ENCODE assay signal across 1 cellular context in genomic region chr16:29644338-29644857, GRCh38.
TF ChIP-seq lines count a peak whose summit lies in the region.

No MANE protein-coding gene starts in this region.

TF ChIP-seq in GM12878, 131 proteins besides CTCF, POLR2A, EP300 and RAD21 (continued from another document and continues in another):
- TF ChIP-seq, protein P1, sequence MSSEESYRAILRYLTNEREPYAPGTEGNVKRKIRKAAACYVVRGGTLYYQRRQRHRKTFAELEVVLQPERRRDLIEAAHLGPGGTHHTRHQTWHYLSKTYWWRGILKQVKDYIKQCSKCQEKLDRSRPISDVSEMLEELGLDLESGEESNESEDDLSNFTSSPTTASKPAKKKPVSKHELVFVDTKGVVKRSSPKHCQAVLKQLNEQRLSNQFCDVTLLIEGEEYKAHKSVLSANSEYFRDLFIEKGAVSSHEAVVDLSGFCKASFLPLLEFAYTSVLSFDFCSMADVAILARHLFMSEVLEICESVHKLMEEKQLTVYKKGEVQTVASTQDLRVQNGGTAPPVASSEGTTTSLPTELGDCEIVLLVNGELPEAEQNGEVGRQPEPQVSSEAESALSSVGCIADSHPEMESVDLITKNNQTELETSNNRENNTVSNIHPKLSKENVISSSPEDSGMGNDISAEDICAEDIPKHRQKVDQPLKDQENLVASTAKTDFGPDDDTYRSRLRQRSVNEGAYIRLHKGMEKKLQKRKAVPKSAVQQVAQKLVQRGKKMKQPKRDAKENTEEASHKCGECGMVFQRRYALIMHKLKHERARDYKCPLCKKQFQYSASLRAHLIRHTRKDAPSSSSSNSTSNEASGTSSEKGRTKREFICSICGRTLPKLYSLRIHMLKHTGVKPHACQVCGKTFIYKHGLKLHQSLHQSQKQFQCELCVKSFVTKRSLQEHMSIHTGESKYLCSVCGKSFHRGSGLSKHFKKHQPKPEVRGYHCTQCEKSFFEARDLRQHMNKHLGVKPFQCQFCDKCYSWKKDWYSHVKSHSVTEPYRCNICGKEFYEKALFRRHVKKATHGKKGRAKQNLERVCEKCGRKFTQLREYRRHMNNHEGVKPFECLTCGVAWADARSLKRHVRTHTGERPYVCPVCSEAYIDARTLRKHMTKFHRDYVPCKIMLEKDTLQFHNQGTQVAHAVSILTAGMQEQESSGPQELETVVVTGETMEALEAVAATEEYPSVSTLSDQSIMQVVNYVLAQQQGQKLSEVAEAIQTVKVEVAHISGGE (CRISPR knock-in tag; IDR thresholded peaks at IDR 0.05) = no peak
- TF ChIP-seq SKIL (IDR thresholded peaks at IDR 0.05; ENCODE audit: low read depth, poor library complexity, severe bottlenecking) (peak; percentile 82), POLR2AphosphoS5 (IDR thresholded peaks at IDR 0.05; ENCODE audit: low read length) (no peak; the same call in 1 of the 2 replicates), BCL11A (IDR thresholded peaks at IDR 0.05; ENCODE audit: low read depth, low read length) (peak; percentile 92), HDAC2 (IDR thresholded peaks at IDR 0.05) (no peak), ESRRA (IDR thresholded peaks at IDR 0.05; ENCODE audit: low read length) (no peak), JUNB (IDR thresholded peaks at IDR 0.05) (peak; percentile 96), BMI1 (IDR thresholded peaks at IDR 0.05; ENCODE audit: borderline replicate concordance) (no peak), JUND (IDR thresholded peaks at IDR 0.05; ENCODE audit: low read depth, low read length) (peak; percentile 94), TBL1XR1 (IDR thresholded peaks at IDR 0.05; ENCODE audit: low read depth, low read length) (no peak), FOXM1 (IDR thresholded peaks at IDR 0.05; ENCODE audit: low read depth, low read length) (peak; percentile 65; the same call in 1 of the 2 replicates), SRF (IDR thresholded peaks at IDR 0.05; ENCODE audit: low read depth in 2 of 2, low read length in 2 of 2) (no peak), YY1 (IDR thresholded peaks at IDR 0.05; ENCODE audit: low read depth, low read length) (peak; percentile 76; the same call in 1 of the 2 replicates), NBN (IDR thresholded peaks at IDR 0.05) (peak; percentile 91), ZNF217 (IDR thresholded peaks at IDR 0.05) (no peak), RB1 (IDR thresholded peaks at IDR 0.05; ENCODE audit: borderline replicate concordance) (no peak), CBX3 (IDR thresholded peaks at IDR 0.05; ENCODE audit: borderline replicate concordance, low read depth) (no peak), KAT2A (conservative IDR thresholded peaks at IDR 0.05; ENCODE audit: control insufficient read depth, low read depth, low read length) (no peak), NR2F1 (conservative IDR thresholded peaks at IDR 0.05) (peak; percentile 100), USF1 (IDR thresholded peaks at IDR 0.05; ENCODE audit: borderline replicate concordance, extremely low read length, insufficient read depth, low read depth, low read length) (no peak), CHD1 (IDR thresholded peaks at IDR 0.05; ENCODE audit: low read depth, low read length) (no peak), NFIC (IDR thresholded peaks at IDR 0.05; ENCODE audit: low read depth, low read length) (peak; percentile 60; the same call in 1 of the 2 replicates), BACH1 (IDR thresholded peaks at IDR 0.05; ENCODE audit: borderline replicate concordance) (peak; percentile 50; the same call in 1 of the 2 replicates), SREBF1 (IDR thresholded peaks at IDR 0.05; ENCODE audit: low read length) (no peak), CEBPB (IDR thresholded peaks at IDR 0.05; ENCODE audit: borderline replicate concordance in 1 of 2, low read depth in 2 of 2, low read length in 2 of 2) (no peak), HCFC1 (IDR thresholded peaks at IDR 0.05; ENCODE audit: low read length) (no peak), RAD51 (IDR thresholded peaks at IDR 0.05) (no peak), EGR1 (IDR thresholded peaks at IDR 0.05; ENCODE audit: borderline replicate concordance in 1 of 2, low read depth in 2 of 2, low read length in 2 of 2) (no peak), MTA2 (IDR thresholded peaks at IDR 0.05; ENCODE audit: low read depth) (peak; percentile 90)
- TF ChIP-seq, protein P2, sequence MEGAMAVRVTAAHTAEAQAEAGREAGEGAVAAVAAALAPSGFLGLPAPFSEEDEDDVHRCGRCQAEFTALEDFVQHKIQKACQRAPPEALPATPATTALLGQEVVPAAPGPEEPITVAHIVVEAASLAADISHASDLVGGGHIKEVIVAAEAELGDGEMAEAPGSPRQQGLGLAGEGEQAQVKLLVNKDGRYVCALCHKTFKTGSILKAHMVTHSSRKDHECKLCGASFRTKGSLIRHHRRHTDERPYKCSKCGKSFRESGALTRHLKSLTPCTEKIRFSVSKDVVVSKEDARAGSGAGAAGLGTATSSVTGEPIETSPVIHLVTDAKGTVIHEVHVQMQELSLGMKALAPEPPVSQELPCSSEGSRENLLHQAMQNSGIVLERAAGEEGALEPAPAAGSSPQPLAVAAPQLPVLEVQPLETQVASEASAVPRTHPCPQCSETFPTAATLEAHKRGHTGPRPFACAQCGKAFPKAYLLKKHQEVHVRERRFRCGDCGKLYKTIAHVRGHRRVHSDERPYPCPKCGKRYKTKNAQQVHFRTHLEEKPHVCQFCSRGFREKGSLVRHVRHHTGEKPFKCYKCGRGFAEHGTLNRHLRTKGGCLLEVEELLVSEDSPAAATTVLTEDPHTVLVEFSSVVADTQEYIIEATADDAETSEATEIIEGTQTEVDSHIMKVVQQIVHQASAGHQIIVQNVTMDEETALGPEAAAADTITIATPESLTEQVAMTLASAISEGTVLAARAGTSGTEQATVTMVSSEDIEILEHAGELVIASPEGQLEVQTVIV (IDR thresholded peaks at IDR 0.05; ENCODE audit: borderline replicate concordance, partially characterized antibody) = no peak
- TF ChIP-seq, protein P3, sequence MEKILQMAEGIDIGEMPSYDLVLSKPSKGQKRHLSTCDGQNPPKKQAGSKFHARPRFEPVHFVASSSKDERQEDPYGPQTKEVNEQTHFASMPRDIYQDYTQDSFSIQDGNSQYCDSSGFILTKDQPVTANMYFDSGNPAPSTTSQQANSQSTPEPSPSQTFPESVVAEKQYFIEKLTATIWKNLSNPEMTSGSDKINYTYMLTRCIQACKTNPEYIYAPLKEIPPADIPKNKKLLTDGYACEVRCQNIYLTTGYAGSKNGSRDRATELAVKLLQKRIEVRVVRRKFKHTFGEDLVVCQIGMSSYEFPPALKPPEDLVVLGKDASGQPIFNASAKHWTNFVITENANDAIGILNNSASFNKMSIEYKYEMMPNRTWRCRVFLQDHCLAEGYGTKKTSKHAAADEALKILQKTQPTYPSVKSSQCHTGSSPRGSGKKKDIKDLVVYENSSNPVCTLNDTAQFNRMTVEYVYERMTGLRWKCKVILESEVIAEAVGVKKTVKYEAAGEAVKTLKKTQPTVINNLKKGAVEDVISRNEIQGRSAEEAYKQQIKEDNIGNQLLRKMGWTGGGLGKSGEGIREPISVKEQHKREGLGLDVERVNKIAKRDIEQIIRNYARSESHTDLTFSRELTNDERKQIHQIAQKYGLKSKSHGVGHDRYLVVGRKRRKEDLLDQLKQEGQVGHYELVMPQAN (conservative IDR thresholded peaks at IDR 0.05) = no peak
- TF ChIP-seq, protein P4, sequence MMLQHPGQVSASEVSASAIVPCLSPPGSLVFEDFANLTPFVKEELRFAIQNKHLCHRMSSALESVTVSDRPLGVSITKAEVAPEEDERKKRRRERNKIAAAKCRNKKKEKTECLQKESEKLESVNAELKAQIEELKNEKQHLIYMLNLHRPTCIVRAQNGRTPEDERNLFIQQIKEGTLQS (IDR thresholded peaks at IDR 0.05; ENCODE audit: borderline replicate concordance, extremely low read depth, low read depth, low read length) = no peak
- TF ChIP-seq, protein P5, sequence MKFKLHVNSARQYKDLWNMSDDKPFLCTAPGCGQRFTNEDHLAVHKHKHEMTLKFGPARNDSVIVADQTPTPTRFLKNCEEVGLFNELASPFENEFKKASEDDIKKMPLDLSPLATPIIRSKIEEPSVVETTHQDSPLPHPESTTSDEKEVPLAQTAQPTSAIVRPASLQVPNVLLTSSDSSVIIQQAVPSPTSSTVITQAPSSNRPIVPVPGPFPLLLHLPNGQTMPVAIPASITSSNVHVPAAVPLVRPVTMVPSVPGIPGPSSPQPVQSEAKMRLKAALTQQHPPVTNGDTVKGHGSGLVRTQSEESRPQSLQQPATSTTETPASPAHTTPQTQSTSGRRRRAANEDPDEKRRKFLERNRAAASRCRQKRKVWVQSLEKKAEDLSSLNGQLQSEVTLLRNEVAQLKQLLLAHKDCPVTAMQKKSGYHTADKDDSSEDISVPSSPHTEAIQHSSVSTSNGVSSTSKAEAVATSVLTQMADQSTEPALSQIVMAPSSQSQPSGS (IDR thresholded peaks at IDR 0.05; ENCODE audit: low read length) = peak; percentile 80
- TF ChIP-seq, protein P6, sequence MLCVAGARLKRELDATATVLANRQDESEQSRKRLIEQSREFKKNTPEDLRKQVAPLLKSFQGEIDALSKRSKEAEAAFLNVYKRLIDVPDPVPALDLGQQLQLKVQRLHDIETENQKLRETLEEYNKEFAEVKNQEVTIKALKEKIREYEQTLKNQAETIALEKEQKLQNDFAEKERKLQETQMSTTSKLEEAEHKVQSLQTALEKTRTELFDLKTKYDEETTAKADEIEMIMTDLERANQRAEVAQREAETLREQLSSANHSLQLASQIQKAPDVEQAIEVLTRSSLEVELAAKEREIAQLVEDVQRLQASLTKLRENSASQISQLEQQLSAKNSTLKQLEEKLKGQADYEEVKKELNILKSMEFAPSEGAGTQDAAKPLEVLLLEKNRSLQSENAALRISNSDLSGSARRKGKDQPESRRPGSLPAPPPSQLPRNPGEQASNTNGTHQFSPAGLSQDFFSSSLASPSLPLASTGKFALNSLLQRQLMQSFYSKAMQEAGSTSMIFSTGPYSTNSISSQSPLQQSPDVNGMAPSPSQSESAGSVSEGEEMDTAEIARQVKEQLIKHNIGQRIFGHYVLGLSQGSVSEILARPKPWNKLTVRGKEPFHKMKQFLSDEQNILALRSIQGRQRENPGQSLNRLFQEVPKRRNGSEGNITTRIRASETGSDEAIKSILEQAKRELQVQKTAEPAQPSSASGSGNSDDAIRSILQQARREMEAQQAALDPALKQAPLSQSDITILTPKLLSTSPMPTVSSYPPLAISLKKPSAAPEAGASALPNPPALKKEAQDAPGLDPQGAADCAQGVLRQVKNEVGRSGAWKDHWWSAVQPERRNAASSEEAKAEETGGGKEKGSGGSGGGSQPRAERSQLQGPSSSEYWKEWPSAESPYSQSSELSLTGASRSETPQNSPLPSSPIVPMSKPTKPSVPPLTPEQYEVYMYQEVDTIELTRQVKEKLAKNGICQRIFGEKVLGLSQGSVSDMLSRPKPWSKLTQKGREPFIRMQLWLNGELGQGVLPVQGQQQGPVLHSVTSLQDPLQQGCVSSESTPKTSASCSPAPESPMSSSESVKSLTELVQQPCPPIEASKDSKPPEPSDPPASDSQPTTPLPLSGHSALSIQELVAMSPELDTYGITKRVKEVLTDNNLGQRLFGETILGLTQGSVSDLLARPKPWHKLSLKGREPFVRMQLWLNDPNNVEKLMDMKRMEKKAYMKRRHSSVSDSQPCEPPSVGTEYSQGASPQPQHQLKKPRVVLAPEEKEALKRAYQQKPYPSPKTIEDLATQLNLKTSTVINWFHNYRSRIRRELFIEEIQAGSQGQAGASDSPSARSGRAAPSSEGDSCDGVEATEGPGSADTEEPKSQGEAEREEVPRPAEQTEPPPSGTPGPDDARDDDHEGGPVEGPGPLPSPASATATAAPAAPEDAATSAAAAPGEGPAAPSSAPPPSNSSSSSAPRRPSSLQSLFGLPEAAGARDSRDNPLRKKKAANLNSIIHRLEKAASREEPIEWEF (IDR thresholded peaks at IDR 0.05; ENCODE audit: insufficient replicate concordance, low read depth, low read length) = no peak
- TF ChIP-seq, protein P7, sequence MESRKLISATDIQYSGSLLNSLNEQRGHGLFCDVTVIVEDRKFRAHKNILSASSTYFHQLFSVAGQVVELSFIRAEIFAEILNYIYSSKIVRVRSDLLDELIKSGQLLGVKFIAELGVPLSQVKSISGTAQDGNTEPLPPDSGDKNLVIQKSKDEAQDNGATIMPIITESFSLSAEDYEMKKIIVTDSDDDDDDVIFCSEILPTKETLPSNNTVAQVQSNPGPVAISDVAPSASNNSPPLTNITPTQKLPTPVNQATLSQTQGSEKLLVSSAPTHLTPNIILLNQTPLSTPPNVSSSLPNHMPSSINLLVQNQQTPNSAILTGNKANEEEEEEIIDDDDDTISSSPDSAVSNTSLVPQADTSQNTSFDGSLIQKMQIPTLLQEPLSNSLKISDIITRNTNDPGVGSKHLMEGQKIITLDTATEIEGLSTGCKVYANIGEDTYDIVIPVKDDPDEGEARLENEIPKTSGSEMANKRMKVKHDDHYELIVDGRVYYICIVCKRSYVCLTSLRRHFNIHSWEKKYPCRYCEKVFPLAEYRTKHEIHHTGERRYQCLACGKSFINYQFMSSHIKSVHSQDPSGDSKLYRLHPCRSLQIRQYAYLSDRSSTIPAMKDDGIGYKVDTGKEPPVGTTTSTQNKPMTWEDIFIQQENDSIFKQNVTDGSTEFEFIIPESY (IDR thresholded peaks at IDR 0.05) = no peak
- TF ChIP-seq, protein P8, sequence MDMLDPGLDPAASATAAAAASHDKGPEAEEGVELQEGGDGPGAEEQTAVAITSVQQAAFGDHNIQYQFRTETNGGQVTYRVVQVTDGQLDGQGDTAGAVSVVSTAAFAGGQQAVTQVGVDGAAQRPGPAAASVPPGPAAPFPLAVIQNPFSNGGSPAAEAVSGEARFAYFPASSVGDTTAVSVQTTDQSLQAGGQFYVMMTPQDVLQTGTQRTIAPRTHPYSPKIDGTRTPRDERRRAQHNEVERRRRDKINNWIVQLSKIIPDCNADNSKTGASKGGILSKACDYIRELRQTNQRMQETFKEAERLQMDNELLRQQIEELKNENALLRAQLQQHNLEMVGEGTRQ (IDR thresholded peaks at IDR 0.05; ENCODE audit: borderline replicate concordance, low read depth, low read length) = no peak
